Comparison of ENCODE assay signal across 12 cellular contexts in the genomic region with DNA sequence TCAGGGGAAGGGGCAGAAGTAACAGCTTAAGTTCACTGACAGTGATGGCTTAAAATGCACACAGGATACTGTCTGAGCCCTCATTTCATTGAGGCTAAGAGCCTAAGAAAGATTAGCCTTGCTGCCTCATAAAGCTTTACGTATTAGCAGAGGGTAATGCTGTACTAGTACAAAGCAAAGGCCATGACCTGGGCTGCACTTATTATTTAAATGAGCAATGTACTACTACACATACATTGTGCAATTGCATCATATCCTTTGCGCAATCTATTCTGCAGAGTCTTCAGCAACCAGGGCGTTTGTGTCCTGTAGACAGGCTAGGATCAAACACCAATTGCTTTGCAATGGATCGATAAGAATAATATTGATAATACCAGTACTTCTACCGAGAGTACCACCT.
DNase-seq lines count a peak whose midpoint lies in the region; ATAC-seq, FAIRE-seq and TF ChIP-seq lines count a peak whose summit lies in the region.
"Had no signal": no experiment of that assay in that cellular context is flagged by ENCODE, and none has a peak within 500 bp of the region (broad histone marks: within the 10 kb centered on the region; RNA-seq: fewer than 3 reads in every experiment).

No MANE protein-coding gene starts in this region.

- H3K36me3 Mint-ChIP-seq in WTC11: no peaks in the 10 kb centered on the region
- no peaks in the 10 kb centered on the region for H3K36me3 Mint-ChIP-seq in CD4-positive, alpha-beta T cell (ENCODE audit: low read depth)
- H3K36me3 Mint-ChIP-seq: naive thymus-derived CD8-positive, alpha-beta T cell had no signal

- no peaks in the 10 kb centered on the region for H3K36me3 ChIP-seq in mucosa of descending colon (ENCODE audit: low read depth)
- H3K36me3 ChIP-seq: brain microvascular endothelial cell, sigmoid colon had no signal

- H3K4me1 Mint-ChIP-seq in WTC11: no peaks in the 10 kb centered on the region
- H3K4me1 Mint-ChIP-seq in CD4-positive, alpha-beta T cell (ENCODE audit: low read depth): peaks cover 12% of the 10 kb centered on the region

- POLR2A ChIA-PET in WTC11 (lab: Charles Lee): no interaction called here
- POLR2A ChIA-PET in CD4-positive, alpha-beta T cell (lab: Charles Lee): interaction anchor here (0.7 to 1.1 kb wide), 2 partner anchors 39 to 69 kb away, joined by 3 read pairs; no protein-coding TSS in a partner anchor

- ATAC-seq in WTC11 (no peak), mucosa of descending colon (peak; percentile 74), HG02798 (IDR thresholded peaks at IDR 0.05; ENCODE audit: poor library complexity, unreplicated experiment) (no peak)
- no peak for ATAC-seq in CD4-positive, alpha-beta T cell (ENCODE audit: poor library complexity)
- ATAC-seq: naive thymus-derived CD8-positive, alpha-beta T cell had no signal

- no peaks in the 10 kb centered on the region for H3K27me3 Mint-ChIP-seq in WTC11 (ENCODE audit: low read depth)
- H3K27me3 Mint-ChIP-seq in CD4-positive, alpha-beta T cell: no peaks in the 10 kb centered on the region
- H3K27me3 Mint-ChIP-seq: CD8-positive, alpha-beta memory T cell; naive thymus-derived CD8-positive, alpha-beta T cell had no signal

- peak; percentile 84 for FAIRE-seq in GM19239 (lab: Jason Lieb, UNC)

- peaks cover 0 to 4% (median 0%) of the 10 kb centered on the region in 45 donors for H3K27me3 ChIP-seq in dorsolateral prefrontal cortex
- H3K27me3 ChIP-seq in CD4-positive, alpha-beta T cell (ENCODE audit: control insufficient read depth, insufficient read depth, low read length): no peaks in the 10 kb centered on the region
- H3K27me3 ChIP-seq: brain microvascular endothelial cell, sigmoid colon had no signal

- intact Hi-C loops in mucosa of descending colon (cut with DNase I, micrococcal nuclease): no loop called here
- intact Hi-C loops in dorsolateral prefrontal cortex (cut with DNase I): no loop called here
- intact Hi-C loops in CD4-positive, alpha-beta T cell (cut with DNase I, micrococcal nuclease): no loop called here

- H3K27ac Mint-ChIP-seq in WTC11: no peak overlapping the region
- H3K27ac Mint-ChIP-seq in CD4-positive, alpha-beta T cell: no peak overlapping the region

- CTCF ChIA-PET in WTC11 (lab: Charles Lee): no interaction called here
- CTCF ChIA-PET in CD4-positive, alpha-beta T cell (lab: Charles Lee): no interaction called here

- H3K4me3 ChIP-seq in mucosa of descending colon: no peak overlapping the region
- no peak overlapping the region for H3K4me3 ChIP-seq in dorsolateral prefrontal cortex
- H3K4me3 ChIP-seq: sigmoid colon had no signal

- peaks cover 12% of the 10 kb centered on the region for H3K4me1 ChIP-seq in mucosa of descending colon (ENCODE audit: low read depth)
- H3K4me1 ChIP-seq: sigmoid colon had no signal

- no peak for TF ChIP-seq CTCF in WTC11 (IDR thresholded peaks at IDR 0.05)
- TF ChIP-seq CTCF in mucosa of descending colon (IDR thresholded peaks at IDR 0.05): no peak
- no peak for TF ChIP-seq CTCF in dorsolateral prefrontal cortex (IDR thresholded peaks at IDR 0.05 in 54 of 56, conservative IDR thresholded peaks at IDR 0.05 in 2 of 56; ENCODE audit: low read depth in 1 of 56, partially characterized antibody in 56 of 56)
- no peak for TF ChIP-seq CTCF in CD4-positive, alpha-beta T cell (IDR thresholded peaks at IDR 0.05)

- H3K9me3 Mint-ChIP-seq in WTC11: peaks cover 5% of the 10 kb centered on the region
- no peaks in the 10 kb centered on the region for H3K9me3 Mint-ChIP-seq in CD4-positive, alpha-beta T cell
- H3K9me3 Mint-ChIP-seq: CD8-positive, alpha-beta memory T cell had no signal

- DNase-seq in GM19239 (ENCODE audit: insufficient read length, low spot score) (no peak), NCI-H146 treated with DMSO at 0.1 percent for 48 hours (lab: John Stamatoyannopoulos, UW; ENCODE audit: unreplicated experiment) (peak; percentile 69), WTC11 (ENCODE audit: low spot score) (no peak), mucosa of descending colon (peak in 1 of 3 donors; percentile 42), dorsolateral prefrontal cortex (no peak)
- DNase-seq in CD4-positive, alpha-beta T cell: no peak
- DNase-seq in stimulated activated CD4-positive, alpha-beta T cell treated with anti-CD3 and anti-CD28 coated beads, Interleukin-2, amount 100 ng/mL, for 24 hours: no peak
- DNase-seq: brain microvascular endothelial cell; CD8-positive, alpha-beta memory T cell; naive thymus-derived CD8-positive, alpha-beta T cell; sigmoid colon had no signal

- H3K4me3 Mint-ChIP-seq in WTC11: no peak overlapping the region
- H3K4me3 Mint-ChIP-seq in CD4-positive, alpha-beta T cell: no peak overlapping the region
- H3K4me3 Mint-ChIP-seq: naive thymus-derived CD8-positive, alpha-beta T cell had no signal

- H3K9me3 ChIP-seq in mucosa of descending colon: no peaks in the 10 kb centered on the region
- H3K9me3 ChIP-seq in CD4-positive, alpha-beta T cell (ENCODE audit: control insufficient read depth, low read length): no peaks in the 10 kb centered on the region
- H3K9me3 ChIP-seq: sigmoid colon had no signal

- no peak overlapping the region for H3K27ac ChIP-seq in dorsolateral prefrontal cortex
- H3K27ac ChIP-seq in CD4-positive, alpha-beta T cell (ENCODE audit: low read depth, low read length): no peak overlapping the region
- H3K27ac ChIP-seq: brain microvascular endothelial cell, sigmoid colon had no signal

TF ChIP-seq in WTC11, 78 proteins besides CTCF, POLR2A, EP300 and RAD21:
- TF ChIP-seq ZNF532 (CRISPR knock-in tag; IDR thresholded peaks at IDR 0.05; ENCODE audit: borderline replicate concordance) (no peak), GABPB1 (CRISPR knock-in tag; IDR thresholded peaks at IDR 0.05) (peak; percentile 68; the same call in 1 of the 2 replicates)
